In genomic region chr12:54371328-54372112, GRCh38 we compare ENCODE assay signal across 9 cellular contexts. TPM values are rescaled to one million over a fixed set of nuclear protein-coding genes. Genes with fewer than 3 reads are reported as not detected.
A peak's percentile ranks its signal among the peaks of the same experiment; 100 is the strongest.
DNase-seq lines count a peak whose midpoint lies in the region; ATAC-seq, FAIRE-seq and TF ChIP-seq lines count a peak whose summit lies in the region.
"Had no signal": no experiment of that assay in that cellular context is flagged by ENCODE, and none has a peak within 500 bp of the region (broad histone marks: within the 10 kb centered on the region; RNA-seq: fewer than 3 reads in every experiment).

No MANE protein-coding gene starts in this region.

- H3K9me3 ChIP-seq in astrocyte (ENCODE audit: insufficient read depth, low read depth, low read length) (no peaks in the 10 kb centered on the region), vagina (no peaks in the 10 kb centered on the region)

- H3K9me3 Mint-ChIP-seq in astrocyte (ENCODE audit: unreplicated experiment): no peaks in the 10 kb centered on the region
- H3K9me3 Mint-ChIP-seq in mesothelial cell of epicardium: no peaks in the 10 kb centered on the region
- H3K9me3 Mint-ChIP-seq: naive B cell had no signal

- intact Hi-C loops in Right ventricle myocardium inferior (cut with DNase I): no loop called here
- intact Hi-C loops in cardiac septum (cut with DNase I): no loop called here
- intact Hi-C loops in vagina (cut with DNase I): no loop called here

- H3K36me3 ChIP-seq in astrocyte (ENCODE audit: insufficient read depth, low read length) (no peaks in the 10 kb centered on the region), vagina (no peaks in the 10 kb centered on the region)

- H3K27ac ChIP-seq in astrocyte (ENCODE audit: low read depth, low read length) (no peak overlapping the region), vagina (peak overlapping the region; percentile 93)

- TF ChIP-seq CTCF in astrocyte (IDR thresholded peaks at IDR 0.05; ENCODE audit: insufficient read depth, low read depth, low read length) (no peak), mesothelial cell of epicardium (IDR thresholded peaks at IDR 0.05; ENCODE audit: unreplicated experiment) (no peak), vagina (IDR thresholded peaks at IDR 0.05) (no peak)

- H3K27ac Mint-ChIP-seq in astrocyte (ENCODE audit: unreplicated experiment): peak overlapping the region; percentile 55
- peak overlapping the region; percentile 47 for H3K27ac Mint-ChIP-seq in mesothelial cell of epicardium

- no peaks in the 10 kb centered on the region for H3K79me2 ChIP-seq in astrocyte (ENCODE audit: insufficient read depth, low read length)

- TF ChIP-seq POLR2A in vagina (IDR thresholded peaks at IDR 0.05): no peak

- peak overlapping the region; percentile 3 for H3K4me2 ChIP-seq in astrocyte (ENCODE audit: low read length)

- no peak for FAIRE-seq in astrocyte (lab: Jason Lieb, UNC)

- DNase-seq in Right ventricle myocardium inferior (ENCODE audit: missing footprints): peak; percentile 82
- no peak for DNase-seq in cardiac septum (ENCODE audit: low spot score)
- no peak for DNase-seq in astrocyte (ENCODE audit: low read depth)
- DNase-seq in mesothelial cell of epicardium (ENCODE audit: low spot score in 2 of 2, unreplicated experiment in 2 of 2): no peak
- no peak for DNase-seq in vagina (ENCODE audit: extremely low spot score in 2 of 2)
- no peak for DNase-seq in T-helper 1 cell
- DNase-seq in NCI-H2107 treated with DMSO at 0.1 percent for 48 hours (lab: John Stamatoyannopoulos, UW; ENCODE audit: unreplicated experiment): no peak
- no peak for DNase-seq in hippocampal formation (lab: John Stamatoyannopoulos, UW)
- DNase-seq: naive B cell had no signal

- no peak overlapping the region for H3K4me3 Mint-ChIP-seq in astrocyte (ENCODE audit: unreplicated experiment)
- no peak overlapping the region for H3K4me3 Mint-ChIP-seq in mesothelial cell of epicardium
- H3K4me3 Mint-ChIP-seq: naive B cell had no signal

- H3K9ac ChIP-seq in astrocyte (ENCODE audit: low read length): no peak overlapping the region

- ATAC-seq in Right ventricle myocardium inferior: peak; percentile 30

- H3K27me3 Mint-ChIP-seq in astrocyte (ENCODE audit: low read depth, unreplicated experiment) (no peaks in the 10 kb centered on the region), mesothelial cell of epicardium (ENCODE audit: low read depth) (no peaks in the 10 kb centered on the region)
- H3K27me3 Mint-ChIP-seq: naive B cell had no signal

- no peak overlapping the region for H3K4me3 ChIP-seq in astrocyte (ENCODE audit: insufficient read depth, low read depth, low read length)
- no peak overlapping the region for H3K4me3 ChIP-seq in vagina

- H3K4me1 Mint-ChIP-seq in astrocyte (ENCODE audit: low read depth, unreplicated experiment) (peaks cover 37% of the 10 kb centered on the region), mesothelial cell of epicardium (peaks cover 52% of the 10 kb centered on the region)

- H3K36me3 Mint-ChIP-seq in astrocyte (ENCODE audit: low read depth, unreplicated experiment) (peaks cover 13% of the 10 kb centered on the region), mesothelial cell of epicardium (peaks cover 7% of the 10 kb centered on the region)
- H3K36me3 Mint-ChIP-seq: naive B cell had no signal

- peaks cover 32% of the 10 kb centered on the region for H3K4me1 ChIP-seq in astrocyte (ENCODE audit: insufficient read depth, low read length)
- H3K4me1 ChIP-seq in vagina: peaks cover 52% of the 10 kb centered on the region

- no peaks in the 10 kb centered on the region for H4K20me1 ChIP-seq in astrocyte (ENCODE audit: insufficient read depth, low read length)

- no peak overlapping the region for H2AFZ ChIP-seq in astrocyte (ENCODE audit: low read depth, low read length)

- H3K27me3 ChIP-seq in astrocyte (ENCODE audit: insufficient read depth, low read length) (no peaks in the 10 kb centered on the region), vagina (no peaks in the 10 kb centered on the region)

RNA-seq across cellular contexts. Expression of gene GPR84, which starts 7.2 kb away (rescaled TPM):
- 0.22 TPM for total RNA-seq in Right ventricle myocardium inferior
- 0.22 TPM for total RNA-seq in cardiac septum
- not detected in 2 replicates for total RNA-seq in astrocyte
- total RNA-seq in mesothelial cell of epicardium: 0.18 to 0.32 TPM (median 0.24 TPM) in 3 replicates
- total RNA-seq in vagina: not detected

RNA-seq across cellular contexts. Expression of gene ZNF385A, which starts 13.0 kb away (rescaled TPM):
- 11.6 TPM for total RNA-seq in Right ventricle myocardium inferior
- total RNA-seq in cardiac septum: 4.8 TPM
- total RNA-seq in astrocyte: 23.0 and 24.4 TPM in 2 replicates
- total RNA-seq in mesothelial cell of epicardium: 30.5 to 35.4 TPM (median 34.2 TPM) in 3 replicates
- total RNA-seq in vagina: 38.8 TPM

RNA-seq across cellular contexts. Expression of gene COPZ1, which starts 46.6 kb away (rescaled TPM):
- total RNA-seq in Right ventricle myocardium inferior: 130 TPM
- 106 TPM for total RNA-seq in cardiac septum
- 134 and 136 TPM in 2 replicates for total RNA-seq in astrocyte
- total RNA-seq in mesothelial cell of epicardium: 137 to 145 TPM (median 143 TPM) in 3 replicates
- total RNA-seq in vagina: 47.6 TPM

RNA-seq across cellular contexts. Expression of gene ITGA5, which starts 47.5 kb away (rescaled TPM):
- 53.5 TPM for total RNA-seq in Right ventricle myocardium inferior
- total RNA-seq in cardiac septum: 48.2 TPM
- total RNA-seq in astrocyte: 317 and 382 TPM in 2 replicates
- total RNA-seq in mesothelial cell of epicardium: 60.7 to 71.9 TPM (median 65.3 TPM) in 3 replicates
- total RNA-seq in vagina: 95.0 TPM
